In genomic region chr12:58601529-58601928, GRCh38 we compare ENCODE assay signal across 1 cellular context.
TF ChIP-seq lines count a peak whose summit lies in the region.

No MANE protein-coding gene starts in this region.

TF ChIP-seq in K562, 482 proteins besides CTCF, POLR2A, EP300 and RAD21 (continued from another document):
- no peak for TF ChIP-seq ZNF512 (tag; IDR thresholded peaks at IDR 0.05)
- TF ChIP-seq NEUROD1 (IDR thresholded peaks at IDR 0.05; ENCODE audit: borderline replicate concordance, low read depth, low read length, partially characterized antibody), result no peak
- TF ChIP-seq ZNF507 (tag; conservative IDR thresholded peaks at IDR 0.05), result no peak
- no peak for TF ChIP-seq ZNF586 (CRISPR knock-in tag; conservative IDR thresholded peaks at IDR 0.05)
- no peak for TF ChIP-seq NFIX (CRISPR knock-in tag; IDR thresholded peaks at IDR 0.05; ENCODE audit: low read depth)
